Comparison of ENCODE assay signal across 1 cellular context in genomic region chr10:97024181-97025073, GRCh38.
A peak's percentile ranks its signal among the peaks of the same experiment; 100 is the strongest.
TF ChIP-seq lines count a peak whose summit lies in the region.

No MANE protein-coding gene starts in this region.

TF ChIP-seq in HEK293, 187 proteins besides CTCF, POLR2A, EP300 and RAD21 (continued from another document and continues in another):
- no peak for TF ChIP-seq KLF1 (tag by site-specific recombination; IDR thresholded peaks at IDR 0.05)
- TF ChIP-seq ZNF335 (tag by site-specific recombination; conservative IDR thresholded peaks at IDR 0.05) = peak; percentile 56; the same call in 1 of the 2 replicates
- TF ChIP-seq REPIN1 (tag by site-specific recombination; IDR thresholded peaks at IDR 0.05; ENCODE audit: low read depth) = no peak
- TF ChIP-seq ZBTB8A (tag by site-specific recombination; IDR thresholded peaks at IDR 0.05) = no peak
- peak; percentile 18; the same call in 1 of the 2 replicates for TF ChIP-seq ZNF610 (tag by site-specific recombination; IDR thresholded peaks at IDR 0.05; ENCODE audit: borderline replicate concordance)
- TF ChIP-seq, protein P1, sequence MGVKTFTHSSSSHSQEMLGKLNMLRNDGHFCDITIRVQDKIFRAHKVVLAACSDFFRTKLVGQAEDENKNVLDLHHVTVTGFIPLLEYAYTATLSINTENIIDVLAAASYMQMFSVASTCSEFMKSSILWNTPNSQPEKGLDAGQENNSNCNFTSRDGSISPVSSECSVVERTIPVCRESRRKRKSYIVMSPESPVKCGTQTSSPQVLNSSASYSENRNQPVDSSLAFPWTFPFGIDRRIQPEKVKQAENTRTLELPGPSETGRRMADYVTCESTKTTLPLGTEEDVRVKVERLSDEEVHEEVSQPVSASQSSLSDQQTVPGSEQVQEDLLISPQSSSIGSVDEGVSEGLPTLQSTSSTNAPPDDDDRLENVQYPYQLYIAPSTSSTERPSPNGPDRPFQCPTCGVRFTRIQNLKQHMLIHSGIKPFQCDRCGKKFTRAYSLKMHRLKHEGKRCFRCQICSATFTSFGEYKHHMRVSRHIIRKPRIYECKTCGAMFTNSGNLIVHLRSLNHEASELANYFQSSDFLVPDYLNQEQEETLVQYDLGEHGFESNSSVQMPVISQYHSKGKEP (tag by site-specific recombination; IDR thresholded peaks at IDR 0.05) = peak; percentile 38; the same call in 1 of the 2 replicates
- 0 out of 2 replicates have a peak, but pooled peaks have one; percentile 18 for TF ChIP-seq OSR2 (tag by site-specific recombination; IDR thresholded peaks at IDR 0.05)
- TF ChIP-seq, protein P2, sequence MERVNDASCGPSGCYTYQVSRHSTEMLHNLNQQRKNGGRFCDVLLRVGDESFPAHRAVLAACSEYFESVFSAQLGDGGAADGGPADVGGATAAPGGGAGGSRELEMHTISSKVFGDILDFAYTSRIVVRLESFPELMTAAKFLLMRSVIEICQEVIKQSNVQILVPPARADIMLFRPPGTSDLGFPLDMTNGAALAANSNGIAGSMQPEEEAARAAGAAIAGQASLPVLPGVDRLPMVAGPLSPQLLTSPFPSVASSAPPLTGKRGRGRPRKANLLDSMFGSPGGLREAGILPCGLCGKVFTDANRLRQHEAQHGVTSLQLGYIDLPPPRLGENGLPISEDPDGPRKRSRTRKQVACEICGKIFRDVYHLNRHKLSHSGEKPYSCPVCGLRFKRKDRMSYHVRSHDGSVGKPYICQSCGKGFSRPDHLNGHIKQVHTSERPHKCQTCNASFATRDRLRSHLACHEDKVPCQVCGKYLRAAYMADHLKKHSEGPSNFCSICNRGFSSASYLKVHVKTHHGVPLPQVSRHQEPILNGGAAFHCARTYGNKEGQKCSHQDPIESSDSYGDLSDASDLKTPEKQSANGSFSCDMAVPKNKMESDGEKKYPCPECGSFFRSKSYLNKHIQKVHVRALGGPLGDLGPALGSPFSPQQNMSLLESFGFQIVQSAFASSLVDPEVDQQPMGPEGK (tag by site-specific recombination; IDR thresholded peaks at IDR 0.05) = peak; percentile 43; the same call in 1 of the 2 replicates
- no peak for TF ChIP-seq ZNF473 (tag by site-specific recombination; IDR thresholded peaks at IDR 0.05)
- TF ChIP-seq ZNF350 (tag by site-specific recombination; IDR thresholded peaks at IDR 0.05) = no peak
- TF ChIP-seq, protein P3, sequence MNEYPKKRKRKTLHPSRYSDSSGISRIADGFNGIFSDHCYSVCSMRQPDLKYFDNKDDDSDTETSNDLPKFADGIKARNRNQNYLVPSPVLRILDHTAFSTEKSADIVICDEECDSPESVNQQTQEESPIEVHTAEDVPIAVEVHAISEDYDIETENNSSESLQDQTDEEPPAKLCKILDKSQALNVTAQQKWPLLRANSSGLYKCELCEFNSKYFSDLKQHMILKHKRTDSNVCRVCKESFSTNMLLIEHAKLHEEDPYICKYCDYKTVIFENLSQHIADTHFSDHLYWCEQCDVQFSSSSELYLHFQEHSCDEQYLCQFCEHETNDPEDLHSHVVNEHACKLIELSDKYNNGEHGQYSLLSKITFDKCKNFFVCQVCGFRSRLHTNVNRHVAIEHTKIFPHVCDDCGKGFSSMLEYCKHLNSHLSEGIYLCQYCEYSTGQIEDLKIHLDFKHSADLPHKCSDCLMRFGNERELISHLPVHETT (tag by site-specific recombination; IDR thresholded peaks at IDR 0.05) = no peak
- TF ChIP-seq, protein P4, sequence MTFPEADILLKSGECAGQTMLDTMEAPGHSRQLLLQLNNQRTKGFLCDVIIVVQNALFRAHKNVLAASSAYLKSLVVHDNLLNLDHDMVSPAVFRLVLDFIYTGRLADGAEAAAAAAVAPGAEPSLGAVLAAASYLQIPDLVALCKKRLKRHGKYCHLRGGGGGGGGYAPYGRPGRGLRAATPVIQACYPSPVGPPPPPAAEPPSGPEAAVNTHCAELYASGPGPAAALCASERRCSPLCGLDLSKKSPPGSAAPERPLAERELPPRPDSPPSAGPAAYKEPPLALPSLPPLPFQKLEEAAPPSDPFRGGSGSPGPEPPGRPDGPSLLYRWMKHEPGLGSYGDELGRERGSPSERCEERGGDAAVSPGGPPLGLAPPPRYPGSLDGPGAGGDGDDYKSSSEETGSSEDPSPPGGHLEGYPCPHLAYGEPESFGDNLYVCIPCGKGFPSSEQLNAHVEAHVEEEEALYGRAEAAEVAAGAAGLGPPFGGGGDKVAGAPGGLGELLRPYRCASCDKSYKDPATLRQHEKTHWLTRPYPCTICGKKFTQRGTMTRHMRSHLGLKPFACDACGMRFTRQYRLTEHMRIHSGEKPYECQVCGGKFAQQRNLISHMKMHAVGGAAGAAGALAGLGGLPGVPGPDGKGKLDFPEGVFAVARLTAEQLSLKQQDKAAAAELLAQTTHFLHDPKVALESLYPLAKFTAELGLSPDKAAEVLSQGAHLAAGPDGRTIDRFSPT (tag by site-specific recombination; IDR thresholded peaks at IDR 0.05) = no peak
- peak; percentile 80 for TF ChIP-seq GLIS1 (tag by site-specific recombination; IDR thresholded peaks at IDR 0.05)
- no peak for TF ChIP-seq PBX3 (CRISPR knock-in tag; IDR thresholded peaks at IDR 0.05)
- TF ChIP-seq ZNF302 (tag by site-specific recombination; IDR thresholded peaks at IDR 0.05; ENCODE audit: low read depth) = no peak
- peak; percentile 95 for TF ChIP-seq FEZF1 (tag by site-specific recombination; IDR thresholded peaks at IDR 0.05)
- TF ChIP-seq ZNF10 (tag by site-specific recombination; IDR thresholded peaks at IDR 0.05) = peak; percentile 65; the same call in 1 of the 2 replicates
- TF ChIP-seq, protein P5, sequence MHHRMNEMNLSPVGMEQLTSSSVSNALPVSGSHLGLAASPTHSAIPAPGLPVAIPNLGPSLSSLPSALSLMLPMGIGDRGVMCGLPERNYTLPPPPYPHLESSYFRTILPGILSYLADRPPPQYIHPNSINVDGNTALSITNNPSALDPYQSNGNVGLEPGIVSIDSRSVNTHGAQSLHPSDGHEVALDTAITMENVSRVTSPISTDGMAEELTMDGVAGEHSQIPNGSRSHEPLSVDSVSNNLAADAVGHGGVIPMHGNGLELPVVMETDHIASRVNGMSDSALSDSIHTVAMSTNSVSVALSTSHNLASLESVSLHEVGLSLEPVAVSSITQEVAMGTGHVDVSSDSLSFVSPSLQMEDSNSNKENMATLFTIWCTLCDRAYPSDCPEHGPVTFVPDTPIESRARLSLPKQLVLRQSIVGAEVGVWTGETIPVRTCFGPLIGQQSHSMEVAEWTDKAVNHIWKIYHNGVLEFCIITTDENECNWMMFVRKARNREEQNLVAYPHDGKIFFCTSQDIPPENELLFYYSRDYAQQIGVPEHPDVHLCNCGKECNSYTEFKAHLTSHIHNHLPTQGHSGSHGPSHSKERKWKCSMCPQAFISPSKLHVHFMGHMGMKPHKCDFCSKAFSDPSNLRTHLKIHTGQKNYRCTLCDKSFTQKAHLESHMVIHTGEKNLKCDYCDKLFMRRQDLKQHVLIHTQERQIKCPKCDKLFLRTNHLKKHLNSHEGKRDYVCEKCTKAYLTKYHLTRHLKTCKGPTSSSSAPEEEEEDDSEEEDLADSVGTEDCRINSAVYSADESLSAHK (tag by site-specific recombination; IDR thresholded peaks at IDR 0.05) = no peak
- peak; percentile 96 for TF ChIP-seq PRDM6 (tag by site-specific recombination; IDR thresholded peaks at IDR 0.05)
- TF ChIP-seq TRIM28 (IDR thresholded peaks at IDR 0.05; ENCODE audit: borderline replicate concordance, low read length) = no peak
- no peak for TF ChIP-seq KLF8 (tag by site-specific recombination; IDR thresholded peaks at IDR 0.05)
- no peak for TF ChIP-seq ZNF626 (tag by site-specific recombination; IDR thresholded peaks at IDR 0.05)
- no peak for TF ChIP-seq ZNF596 (tag by site-specific recombination; IDR thresholded peaks at IDR 0.05)
- 0 out of 2 replicates have a peak, but pooled peaks have one; percentile 26 for TF ChIP-seq MZF1 (tag by site-specific recombination; IDR thresholded peaks at IDR 0.05; ENCODE audit: borderline replicate concordance)
- 0 out of 2 replicates have a peak, but pooled peaks have one; percentile 24 for TF ChIP-seq ZNF18 (tag by site-specific recombination; IDR thresholded peaks at IDR 0.05)
- no peak for TF ChIP-seq ZNF664 (tag by site-specific recombination; IDR thresholded peaks at IDR 0.05)
- TF ChIP-seq ZNF175 (tag by site-specific recombination; IDR thresholded peaks at IDR 0.05) = no peak
- 0 out of 2 replicates have a peak, but pooled peaks have one; percentile 24 for TF ChIP-seq ZBTB20 (tag by site-specific recombination; IDR thresholded peaks at IDR 0.05)
- TF ChIP-seq ZNF26 (tag by site-specific recombination; IDR thresholded peaks at IDR 0.05) = no peak
- no peak for TF ChIP-seq SP3 (tag by site-specific recombination; IDR thresholded peaks at IDR 0.05)
- no peak for TF ChIP-seq SCRT2 (tag by site-specific recombination; IDR thresholded peaks at IDR 0.05)
- no peak for TF ChIP-seq ZNF555 (tag by site-specific recombination; conservative IDR thresholded peaks at IDR 0.05)
- TF ChIP-seq ZFP69B (tag by site-specific recombination; IDR thresholded peaks at IDR 0.05) = peak; percentile 91
- no peak for TF ChIP-seq ZNF169 (tag by site-specific recombination; IDR thresholded peaks at IDR 0.05)
- TF ChIP-seq, protein P6, sequence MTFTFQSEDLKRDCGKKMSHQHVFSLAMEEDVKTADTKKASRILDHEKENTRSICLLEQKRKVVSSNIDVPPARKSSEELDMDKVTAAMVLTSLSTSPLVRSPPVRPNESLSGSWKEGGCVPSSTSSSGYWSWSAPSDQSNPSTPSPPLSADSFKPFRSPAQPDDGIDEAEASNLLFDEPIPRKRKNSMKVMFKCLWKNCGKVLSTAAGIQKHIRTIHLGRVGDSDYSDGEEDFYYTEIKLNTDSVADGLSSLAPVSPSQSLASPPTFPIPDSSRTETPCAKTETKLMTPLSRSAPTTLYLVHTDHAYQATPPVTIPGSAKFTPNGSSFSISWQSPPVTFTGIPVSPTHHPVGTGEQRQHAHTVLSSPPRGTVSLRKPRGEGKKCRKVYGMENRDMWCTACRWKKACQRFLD (tag by site-specific recombination; IDR thresholded peaks at IDR 0.05) = no peak
- 0 out of 2 replicates have a peak, but pooled peaks have one; percentile 62 for TF ChIP-seq OVOL3 (tag by site-specific recombination; IDR thresholded peaks at IDR 0.05)
- TF ChIP-seq ZXDB (tag by site-specific recombination; IDR thresholded peaks at IDR 0.05) = peak; percentile 68
- TF ChIP-seq ZNF843 (tag by site-specific recombination; IDR thresholded peaks at IDR 0.05) = peak; percentile 81; the same call in 1 of the 2 replicates
- peak; percentile 70 for TF ChIP-seq ZNF629 (tag by site-specific recombination; IDR thresholded peaks at IDR 0.05)
- no peak for TF ChIP-seq ZSCAN23 (tag by site-specific recombination; IDR thresholded peaks at IDR 0.05)
- TF ChIP-seq ZEB2 (tag by site-specific recombination; IDR thresholded peaks at IDR 0.05) = 0 out of 2 replicates have a peak, but pooled peaks have one; percentile 18
- TF ChIP-seq ZNF239 (tag by site-specific recombination; IDR thresholded peaks at IDR 0.05) = no peak
- TF ChIP-seq, protein P7, sequence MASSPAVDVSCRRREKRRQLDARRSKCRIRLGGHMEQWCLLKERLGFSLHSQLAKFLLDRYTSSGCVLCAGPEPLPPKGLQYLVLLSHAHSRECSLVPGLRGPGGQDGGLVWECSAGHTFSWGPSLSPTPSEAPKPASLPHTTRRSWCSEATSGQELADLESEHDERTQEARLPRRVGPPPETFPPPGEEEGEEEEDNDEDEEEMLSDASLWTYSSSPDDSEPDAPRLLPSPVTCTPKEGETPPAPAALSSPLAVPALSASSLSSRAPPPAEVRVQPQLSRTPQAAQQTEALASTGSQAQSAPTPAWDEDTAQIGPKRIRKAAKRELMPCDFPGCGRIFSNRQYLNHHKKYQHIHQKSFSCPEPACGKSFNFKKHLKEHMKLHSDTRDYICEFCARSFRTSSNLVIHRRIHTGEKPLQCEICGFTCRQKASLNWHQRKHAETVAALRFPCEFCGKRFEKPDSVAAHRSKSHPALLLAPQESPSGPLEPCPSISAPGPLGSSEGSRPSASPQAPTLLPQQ (tag by site-specific recombination; IDR thresholded peaks at IDR 0.05) = peak; percentile 92
- TF ChIP-seq ZNF510 (tag by site-specific recombination; IDR thresholded peaks at IDR 0.05; ENCODE audit: insufficient replicate concordance) = no peak
- TF ChIP-seq YY2 (tag by site-specific recombination; IDR thresholded peaks at IDR 0.05) = peak; percentile 57
